ENCODE assay signal across 21 cellular contexts in the genomic region with DNA sequence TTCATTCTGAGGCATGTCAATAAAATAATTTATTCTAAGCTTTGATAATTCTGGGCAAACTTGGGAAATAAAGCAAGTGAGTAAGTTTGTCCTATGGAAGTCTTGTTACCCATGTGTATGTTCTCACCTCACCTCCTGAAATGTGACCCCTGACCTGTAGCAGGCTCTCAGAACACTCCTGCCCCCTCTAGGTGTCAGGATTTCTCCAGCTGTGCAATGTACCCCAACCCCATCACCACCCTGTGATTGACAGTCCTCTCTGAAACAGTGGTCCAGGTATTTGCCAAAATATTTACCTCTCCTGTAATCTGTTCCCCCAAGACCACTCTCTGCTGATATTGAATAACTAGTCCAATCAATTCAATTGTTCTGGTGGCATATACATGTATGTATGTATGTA.
DNase-seq lines count a peak whose midpoint lies in the region; ATAC-seq, FAIRE-seq and TF ChIP-seq lines count a peak whose summit lies in the region.
"Had no signal": no experiment of that assay in that cellular context is flagged by ENCODE, and none has a peak within 500 bp of the region (broad histone marks: within the 10 kb centered on the region; RNA-seq: fewer than 3 reads in every experiment).

No MANE protein-coding gene starts in this region.

- no peak overlapping the region for H2AFZ ChIP-seq in HCT116 (ENCODE audit: low read depth, low read length, poor library complexity, severe bottlenecking)

- no peak for ATAC-seq in A549
- ATAC-seq in HCT116: peak; percentile 61; the same call in 1 of the 2 replicates
- ATAC-seq in HG02798 (IDR thresholded peaks at IDR 0.05; ENCODE audit: poor library complexity, unreplicated experiment): no peak
- ATAC-seq: activated CD8-positive, alpha-beta memory T cell treated with anti-CD3 and anti-CD28 coated beads, Interleukin-2, amount 10 ng/mL, durations not matched to agents 7 days and 5 days; naive thymus-derived CD4-positive, alpha-beta T cell had no signal

- H3K9me2 ChIP-seq in HCT116 (ENCODE audit: insufficient read depth): no peaks in the 10 kb centered on the region

- H3K9ac ChIP-seq in HCT116 (ENCODE audit: low read length): no peak overlapping the region

- H3K36me3 ChIP-seq in HCT116 (ENCODE audit: control insufficient read depth in 1 of 2, insufficient read depth in 2 of 2, low read length in 2 of 2) (no peaks in the 10 kb centered on the region), A673 (ENCODE audit: insufficient read depth, low read length, poor library complexity, severe bottlenecking) (no peaks in the 10 kb centered on the region)
- H3K36me3 ChIP-seq: SJSA1 had no signal

- H3K9me3 ChIP-seq in A549 (peaks cover 10% of the 10 kb centered on the region), HCT116 (ENCODE audit: control insufficient read depth in 1 of 2, insufficient read depth in 1 of 2, low read depth in 1 of 2, low read length in 2 of 2) (no peaks in the 10 kb centered on the region), A673 (ENCODE audit: low read depth, low read length, poor library complexity, severe bottlenecking) (no peaks in the 10 kb centered on the region)
- H3K9me3 ChIP-seq: SJSA1 had no signal

- CTCF ChIA-PET in A549 (lab: Yijun Ruan, JAX): no interaction called here
- CTCF ChIA-PET in HCT116 (lab: Charles Lee): no interaction called here
- CTCF ChIA-PET in RWPE1 (lab: Yijun Ruan, JAX): no interaction called here
- CTCF ChIA-PET in A673 (lab: Charles Lee): no interaction called here

- no peak overlapping the region for H3K27ac ChIP-seq in A549
- no peak overlapping the region for H3K27ac ChIP-seq in HCT116 (ENCODE audit: low read depth, low read length)
- H3K27ac ChIP-seq in RWPE1: no peak overlapping the region
- no peak overlapping the region for H3K27ac ChIP-seq in A673 (ENCODE audit: low read depth, low read length, poor library complexity, severe bottlenecking)
- H3K27ac ChIP-seq: SJSA1 had no signal

- DNase-seq in A549 (ENCODE audit: low read depth in 1 of 2, low spot score in 1 of 2) (peak in 1 of 2 experiments; percentile 9), ELF-1 (ENCODE audit: low read depth, low spot score) (peak; percentile 6), HCT116 (ENCODE audit: low read depth, low spot score) (peak; percentile 2), epithelial cell of esophagus (ENCODE audit: low read depth) (peak; percentile 2), RWPE1 (ENCODE audit: low spot score) (no peak), A673 (ENCODE audit: low spot score) (no peak)
- no peak for DNase-seq in activated CD8-positive, alpha-beta memory T cell treated with anti-CD3 and anti-CD28 coated beads, Interleukin-2, amount 50 U/mL, for 4 hours
- DNase-seq: activated CD4-positive, CD25-positive, alpha-beta regulatory T cell treated with anti-CD3 and anti-CD28 coated beads, Interleukin-2, amount 50 U/mL, for 72 hours; activated CD8-positive, alpha-beta memory T cell treated with anti-CD3 and anti-CD28 coated beads, Interleukin-2, amount 10 ng/mL, durations not matched to agents 7 days and 5 days; central memory CD4-positive, alpha-beta T cell; effector CD4-positive, alpha-beta T cell; EL; glutamatergic neuron; naive thymus-derived CD4-positive, alpha-beta T cell; NCI-H1930; NCI-H446 treated with DMSO at 0.1 percent for 48 hours; OCI-M1; stimulated activated CD4-positive, alpha-beta T cell treated with anti-CD3 and anti-CD28 coated beads, Interleukin-4, amount 100 ng/mL, for 1 hour had no signal

- intact Hi-C loops in HCT116 (cut with micrococcal nuclease) (loop anchor here (2.0 to 10.0 kb wide), 2 partner anchors 231 to 461 kb away; no protein-coding TSS in a partner anchor), A673 (cut with micrococcal nuclease; ENCODE audit: unreplicated experiment) (no loop called here)

- POLR2A ChIA-PET in A549 (lab: Yijun Ruan, JAX): no interaction called here
- POLR2A ChIA-PET in HCT116 (lab: Charles Lee): no interaction called here
- POLR2A ChIA-PET in RWPE1 (lab: Yijun Ruan, JAX; ENCODE audit: low non-redundant PET): no interaction called here
- POLR2A ChIA-PET in A673 (lab: Charles Lee; ENCODE audit: low non-redundant PET): no interaction called here

- H3K4me1 ChIP-seq in A549 (no peaks in the 10 kb centered on the region), HCT116 (ENCODE audit: control insufficient read depth in 1 of 2, insufficient read depth in 2 of 2, low read length in 2 of 2) (no peaks in the 10 kb centered on the region), A673 (ENCODE audit: insufficient read depth, low read length, poor library complexity, severe bottlenecking) (no peaks in the 10 kb centered on the region)
- H3K4me1 ChIP-seq: SJSA1 had no signal

- peaks cover 6% of the 10 kb centered on the region for H3K27me3 ChIP-seq in HCT116 (ENCODE audit: insufficient read depth, low read length)
- H3K27me3 ChIP-seq in A673 (replicated peaks; ENCODE audit: insufficient read depth, low read depth, low read length, poor library complexity): peaks cover 15% of the 10 kb centered on the region
- H3K27me3 ChIP-seq: SJSA1 had no signal

- FAIRE-seq in A549 (lab: Jason Lieb, UNC): no peak
- FAIRE-seq: keratinocyte had no signal

- RAD21 ChIA-PET in HCT116 (lab: Charles Lee; ENCODE audit: low non-redundant PET in 1 of 2, low total read pairs in 2 of 2, uncharacterized antibody in 2 of 2, unreplicated experiment in 2 of 2): no interaction called here

- TF ChIP-seq POLR2A in A549 (IDR thresholded peaks at IDR 0.05; ENCODE audit: low read length) (no peak), HCT116 (IDR thresholded peaks at IDR 0.05; ENCODE audit: borderline replicate concordance, extremely low read depth, insufficient read depth, insufficient read length) (no peak)

- no peaks in the 10 kb centered on the region for H3K79me2 ChIP-seq in HCT116 (ENCODE audit: insufficient read depth, low read length)

- H4K20me1 ChIP-seq in HCT116 (ENCODE audit: insufficient read depth): no peaks in the 10 kb centered on the region

- BruUV-seq in HCT116 (replicated peaks; lab: Mats Ljungman, UMichigan) (no TSS peak), A673 (replicated peaks; lab: Mats Ljungman, UMichigan) (no TSS peak)

- H3K4me2 ChIP-seq in A549: no peak overlapping the region
- H3K4me2 ChIP-seq in HCT116 (ENCODE audit: low read length): no peak overlapping the region

- no peak for TF ChIP-seq EP300 in A549 (IDR thresholded peaks at IDR 0.05)

- H3K4me3 ChIP-seq in A549: no peak overlapping the region
- no peak overlapping the region for H3K4me3 ChIP-seq in HCT116 (replicated peaks in 1 of 2; ENCODE audit: low read depth in 1 of 2, low read length in 2 of 2)
- H3K4me3 ChIP-seq in epithelial cell of esophagus (ENCODE audit: low read length): no peak overlapping the region
- no peak overlapping the region for H3K4me3 ChIP-seq in A673 (ENCODE audit: low read depth, low read length, poor library complexity, severe bottlenecking)
- H3K4me3 ChIP-seq: SJSA1 had no signal

- peak; percentile 43 to 46; a peak in 4 of 5 replicates for TF ChIP-seq RAD21 in A549 (conservative IDR thresholded peaks at IDR 0.05 in 1 of 2, IDR thresholded peaks at IDR 0.05 in 1 of 2)
- TF ChIP-seq RAD21 in HCT116 (IDR thresholded peaks at IDR 0.05; ENCODE audit: low read depth): peak; percentile 55

- peak; percentile 25 for TF ChIP-seq CTCF in A549 (IDR thresholded peaks at IDR 0.05)
- TF ChIP-seq CTCF in HCT116 (IDR thresholded peaks at IDR 0.05 in 2 of 3, conservative IDR thresholded peaks at IDR 0.05 in 1 of 3; ENCODE audit: borderline replicate concordance in 1 of 3, insufficient read depth in 1 of 3, low read depth in 2 of 3, low read length in 2 of 3): peak; percentile 8 to 34 (median 26); a peak in 3 of 6 replicates
- no peak for TF ChIP-seq CTCF in epithelial cell of esophagus (IDR thresholded peaks at IDR 0.05; ENCODE audit: insufficient read depth, low read depth, low read length, missing control alignments)
- TF ChIP-seq CTCF in RWPE1 (conservative IDR thresholded peaks at IDR 0.05; ENCODE audit: low read depth): no peak
- TF ChIP-seq CTCF in A673 (conservative IDR thresholded peaks at IDR 0.05; ENCODE audit: low read depth, low read length): no peak

TF ChIP-seq in A549, 52 proteins besides CTCF, POLR2A, EP300 and RAD21 (continues in another document):
- TF ChIP-seq ESRRA (IDR thresholded peaks at IDR 0.05; ENCODE audit: borderline replicate concordance, low read length): no peak

TF ChIP-seq in HCT116, 20 proteins besides CTCF, POLR2A, EP300 and RAD21 (continues in another document):
- TF ChIP-seq, protein P1, sequence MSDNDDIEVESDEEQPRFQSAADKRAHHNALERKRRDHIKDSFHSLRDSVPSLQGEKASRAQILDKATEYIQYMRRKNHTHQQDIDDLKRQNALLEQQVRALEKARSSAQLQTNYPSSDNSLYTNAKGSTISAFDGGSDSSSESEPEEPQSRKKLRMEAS (IDR thresholded peaks at IDR 0.05): no peak
- TF ChIP-seq, protein P2, sequence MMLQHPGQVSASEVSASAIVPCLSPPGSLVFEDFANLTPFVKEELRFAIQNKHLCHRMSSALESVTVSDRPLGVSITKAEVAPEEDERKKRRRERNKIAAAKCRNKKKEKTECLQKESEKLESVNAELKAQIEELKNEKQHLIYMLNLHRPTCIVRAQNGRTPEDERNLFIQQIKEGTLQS (IDR thresholded peaks at IDR 0.05): no peak
- TF ChIP-seq EZH2 (IDR thresholded peaks at IDR 0.05) (no peak), ZFX (IDR thresholded peaks at IDR 0.05) (no peak), EZH2phosphoT487 (IDR thresholded peaks at IDR 0.05; ENCODE audit: borderline replicate concordance) (no peak), TCF7L2 (IDR thresholded peaks at IDR 0.05; ENCODE audit: borderline replicate concordance, extremely low read depth, insufficient read depth, insufficient read length) (no peak), EGR1 (IDR thresholded peaks at IDR 0.05; ENCODE audit: low read depth) (no peak), POLR2AphosphoS5 (IDR thresholded peaks at IDR 0.05; ENCODE audit: low read depth, low read length) (no peak)

Comparison
In these comparisons a context has a peak if more than half of its experiments do, and no peak if none do; other contexts are left out.
1. DNase-seq: peak in ELF-1 (single experiment), HCT116 (single experiment) and epithelial cell of esophagus (single experiment); none in activated CD8-positive, alpha-beta memory T cell treated with anti-CD3 and anti-CD28 coated beads, Interleukin-2, amount 50 U/mL, for 4 hours (single experiment), RWPE1 (single experiment) and A673 (single experiment).
2. CTCF ChIP-seq: peak in A549 (single experiment) and HCT116 (3 of 3); none in epithelial cell of esophagus (single experiment), RWPE1 (single experiment) and A673 (single experiment).